ENCODE assay signal across 1 cellular context in genomic region chr1:198320748-198321147, GRCh38.
TF ChIP-seq lines count a peak whose summit lies in the region.

No MANE protein-coding gene starts in this region.

TF ChIP-seq in endothelial cell of umbilical vein, 7 proteins besides CTCF, POLR2A, EP300 and RAD21 (continued from another document):
- TF ChIP-seq GATA2 (IDR thresholded peaks at IDR 0.05; ENCODE audit: insufficient read depth, insufficient read length, low read depth, low read length), result no peak
- TF ChIP-seq EZH2 (IDR thresholded peaks at IDR 0.05; ENCODE audit: borderline replicate concordance, low read depth, low read length, severe bottlenecking), result no peak
